In the genomic region with DNA sequence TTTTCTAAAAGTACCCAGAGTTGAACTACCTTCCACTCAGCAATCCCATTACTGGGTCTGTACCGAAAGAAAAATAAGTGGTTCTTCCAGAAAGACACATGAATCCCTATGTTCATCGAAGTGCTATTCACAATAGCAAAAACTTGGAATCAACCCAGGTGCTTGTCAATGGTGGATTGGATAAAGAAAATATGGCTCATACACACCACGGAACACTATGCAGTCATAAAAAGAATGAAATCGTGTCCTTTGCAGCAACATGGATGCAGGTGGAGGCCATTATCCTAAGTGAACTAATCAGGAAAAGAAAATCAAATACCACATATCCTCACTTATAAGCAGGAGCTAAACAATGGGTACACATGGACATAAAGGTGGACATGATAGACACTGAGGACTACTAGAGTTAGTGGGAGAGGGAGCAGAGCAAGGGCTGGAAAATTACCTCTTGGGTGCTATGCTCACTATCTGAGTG, we compare ENCODE assay signal across 8 cellular contexts. TPM values are rescaled to one million over a fixed set of nuclear protein-coding genes. Genes with fewer than 3 reads are reported as not detected.
DNase-seq lines count a peak whose midpoint lies in the region; ATAC-seq, FAIRE-seq and TF ChIP-seq lines count a peak whose summit lies in the region.

No MANE protein-coding gene starts in this region.

- H3K4me3 Mint-ChIP-seq in CD8-positive, alpha-beta T cell: peak overlapping the region; percentile 91
- H3K4me3 Mint-ChIP-seq in dendritic cell treated with granulocyte-macrophage colony-stimulating factor and Interleukin-4, amounts not matched to agents 40 ng/mL and 50 ng/mL, for 4 days: peak overlapping the region; percentile 85
- peak overlapping the region; percentile 86 for H3K4me3 Mint-ChIP-seq in neural crest cell

- H3K4me1 ChIP-seq in CD8-positive, alpha-beta T cell (ENCODE audit: insufficient read depth, low read length): peaks cover 36% of the 10 kb centered on the region
- peaks cover 11% of the 10 kb centered on the region for H3K4me1 ChIP-seq in MM.1S (ENCODE audit: low read length)

- no peak for ATAC-seq in CD8-positive, alpha-beta T cell

- peaks cover 43% of the 10 kb centered on the region for H3K4me1 Mint-ChIP-seq in CD8-positive, alpha-beta T cell (ENCODE audit: low read depth)
- H3K4me1 Mint-ChIP-seq in dendritic cell treated with granulocyte-macrophage colony-stimulating factor and Interleukin-4, amounts not matched to agents 40 ng/mL and 50 ng/mL, for 4 days (ENCODE audit: low read depth): peaks cover 71% of the 10 kb centered on the region
- peaks cover 56% of the 10 kb centered on the region for H3K4me1 Mint-ChIP-seq in neural crest cell

- peaks cover 16% of the 10 kb centered on the region for H3F3A ChIP-seq in MM.1S (ENCODE audit: insufficient read depth, low read length)

- no peaks in the 10 kb centered on the region for H3K9me2 ChIP-seq in MM.1S (replicated peaks; ENCODE audit: insufficient read depth, low read length)

- H3K4me3 ChIP-seq in CD8-positive, alpha-beta T cell (ENCODE audit: low read depth, low read length): peak overlapping the region; percentile 92
- peak overlapping the region; percentile 65 for H3K4me3 ChIP-seq in MM.1S (ENCODE audit: low read length)

- no peaks in the 10 kb centered on the region for H3K27me3 Mint-ChIP-seq in CD8-positive, alpha-beta T cell (ENCODE audit: low read depth)
- no peaks in the 10 kb centered on the region for H3K27me3 Mint-ChIP-seq in dendritic cell treated with granulocyte-macrophage colony-stimulating factor and Interleukin-4, amounts not matched to agents 40 ng/mL and 50 ng/mL, for 4 days
- H3K27me3 Mint-ChIP-seq in neural crest cell (ENCODE audit: low read depth): no peaks in the 10 kb centered on the region

- peak overlapping the region; percentile 91 for H3K27ac Mint-ChIP-seq in CD8-positive, alpha-beta T cell
- peak overlapping the region; percentile 92 for H3K27ac Mint-ChIP-seq in dendritic cell treated with granulocyte-macrophage colony-stimulating factor and Interleukin-4, amounts not matched to agents 40 ng/mL and 50 ng/mL, for 4 days
- no peak overlapping the region for H3K27ac Mint-ChIP-seq in neural crest cell (ENCODE audit: unreplicated experiment)

- FAIRE-seq in RCC 7860 (lab: Jason Lieb, UNC): no peak

- POLR2A ChIA-PET in CD8-positive, alpha-beta T cell (lab: Charles Lee): interaction anchor here (1.5 kb wide), 1 partner anchor 32 kb away, joined by 10 read pairs; a partner anchor contains a TSS

- TF ChIP-seq CTCF in CD8-positive, alpha-beta T cell (IDR thresholded peaks at IDR 0.05): no peak
- TF ChIP-seq CTCF in MM.1S (IDR thresholded peaks at IDR 0.05; ENCODE audit: low read length) (no peak), neural crest cell (conservative IDR thresholded peaks at IDR 0.05) (no peak)

- CTCF ChIA-PET in CD8-positive, alpha-beta T cell (lab: Charles Lee): interaction anchor here (0.6 to 1.8 kb wide), 3 partner anchors 9 to 882 kb away, joined by 3 to 5 read pairs (median 3); no protein-coding TSS in a partner anchor

- DNase-seq in CD8-positive, alpha-beta T cell: no peak
- no peak for DNase-seq in MM.1S
- DNase-seq in neural crest cell (ENCODE audit: low read depth, low spot score): no peak
- no peak for DNase-seq in RCC 7860 (ENCODE audit: low spot score)
- no peak for DNase-seq in activated CD4-positive, CD25-positive, alpha-beta regulatory T cell (lab: John Stamatoyannopoulos, UW)
- DNase-seq in GM03348 (ENCODE audit: low spot score): no peak
- DNase-seq in AG08395 (ENCODE audit: low spot score): no peak

- H3K36me3 ChIP-seq in CD8-positive, alpha-beta T cell (ENCODE audit: insufficient read depth, low read length): no peaks in the 10 kb centered on the region
- H3K36me3 ChIP-seq in MM.1S (replicated peaks; ENCODE audit: insufficient read depth, low read length): no peaks in the 10 kb centered on the region

- H4K20me1 ChIP-seq in MM.1S (ENCODE audit: insufficient read depth, low read length): no peaks in the 10 kb centered on the region

- no peaks in the 10 kb centered on the region for H3K9me3 Mint-ChIP-seq in CD8-positive, alpha-beta T cell
- H3K9me3 Mint-ChIP-seq in dendritic cell treated with granulocyte-macrophage colony-stimulating factor and Interleukin-4, amounts not matched to agents 40 ng/mL and 50 ng/mL, for 4 days: no peaks in the 10 kb centered on the region
- no peaks in the 10 kb centered on the region for H3K9me3 Mint-ChIP-seq in neural crest cell

- H3K36me3 Mint-ChIP-seq in CD8-positive, alpha-beta T cell: peaks cover 2% of the 10 kb centered on the region
- H3K36me3 Mint-ChIP-seq in dendritic cell treated with granulocyte-macrophage colony-stimulating factor and Interleukin-4, amounts not matched to agents 40 ng/mL and 50 ng/mL, for 4 days (ENCODE audit: low read depth): no peaks in the 10 kb centered on the region
- no peaks in the 10 kb centered on the region for H3K36me3 Mint-ChIP-seq in neural crest cell (ENCODE audit: low read depth)

- H3K9ac ChIP-seq in MM.1S (ENCODE audit: low read length): peak overlapping the region; percentile 66; the same call in 1 of the 2 replicates

- intact Hi-C loops in CD8-positive, alpha-beta T cell (cut with DNase I, micrococcal nuclease): loop anchor here (1.0 to 2.0 kb wide), 4 partner anchors 31 to 480 kb away; a partner anchor contains a TSS
- intact Hi-C loops in dendritic cell treated with granulocyte-macrophage colony-stimulating factor and Interleukin-4, amounts not matched to agents 40 ng/mL and 50 ng/mL, for 4 days (cut with micrococcal nuclease): loop anchor here (2.0 to 5.0 kb wide), 2 partner anchors 32 to 66 kb away; a partner anchor contains a TSS

- H3K27ac ChIP-seq in CD8-positive, alpha-beta T cell (ENCODE audit: low read depth, low read length): peak overlapping the region; percentile 67
- H3K27ac ChIP-seq in MM.1S (ENCODE audit: low read length): peak overlapping the region; percentile 70; the same call in 1 of the 2 replicates

- H3K27me3 ChIP-seq in CD8-positive, alpha-beta T cell (ENCODE audit: insufficient read depth, low read length): no peaks in the 10 kb centered on the region
- H3K27me3 ChIP-seq in MM.1S (replicated peaks; ENCODE audit: insufficient read depth, low read length): no peaks in the 10 kb centered on the region

- peak overlapping the region; percentile 99 for H3K4me2 ChIP-seq in MM.1S (ENCODE audit: low read depth, low read length)

- peak overlapping the region; percentile 87 for H2AFZ ChIP-seq in MM.1S (ENCODE audit: low read length)

- H3K79me2 ChIP-seq in MM.1S (ENCODE audit: low read length): no peaks in the 10 kb centered on the region

- no peaks in the 10 kb centered on the region for H3K9me3 ChIP-seq in CD8-positive, alpha-beta T cell (ENCODE audit: low read length)
- H3K9me3 ChIP-seq in MM.1S (replicated peaks; ENCODE audit: insufficient read depth, low read length): no peaks in the 10 kb centered on the region

RNA-seq across cellular contexts. Expression of a gene that starts 32.9 kb away (rescaled TPM):
- total RNA-seq in CD8-positive, alpha-beta T cell: 100 to 1,000 TPM; 595 to 598 TPM
- total RNA-seq in neural crest cell: 28.7 and 29.0 TPM in 2 replicates

Comparison
In these comparisons a context has a peak if more than half of its experiments do, and no peak if none do; other contexts are left out.
1. RNA of a gene that starts 32.9 kb away (total RNA-seq): 595 to 598 TPM in CD8-positive, alpha-beta T cell; 28.7 to 29.0 TPM in neural crest cell; every median in the first group is over 10 times any median in the second.
2. Peak in every context shown above with its lines, with median percentiles within 50 percentile points of each other: H3K4me3 Mint-ChIP-seq.